21 cellular contexts compared by ENCODE assay signal in genomic region chrX:47278684-47279083, GRCh38. TPM values are rescaled to one million over a fixed set of nuclear protein-coding genes. Genes with fewer than 3 reads are reported as not detected.
DNase-seq lines count a peak whose midpoint lies in the region; ATAC-seq and TF ChIP-seq lines count a peak whose summit lies in the region.
"Had no signal": no experiment of that assay in that cellular context is flagged by ENCODE, and none has a peak within 500 bp of the region (broad histone marks: within the 10 kb centered on the region; RNA-seq: fewer than 3 reads in every experiment).

No MANE protein-coding gene starts in this region.

- H3K36me3 ChIP-seq in body of pancreas (replicated peaks in 1 of 2; ENCODE audit: insufficient read depth in 1 of 2, low read depth in 2 of 2), result no peaks in the 10 kb centered on the region
- H3K36me3 ChIP-seq: ascending aorta, colonic mucosa, SJSA1 had no signal

- H3K4me3 ChIP-seq in AG04449 (ENCODE audit: low read depth, low read length) (no peak overlapping the region), astrocyte of the spinal cord (ENCODE audit: low read depth, low read length) (no peak overlapping the region), foreskin fibroblast (ENCODE audit: low read depth in 1 of 2, low read length in 2 of 2) (no peak overlapping the region), body of pancreas (no peak overlapping the region)
- H3K4me3 ChIP-seq: ascending aorta, colonic mucosa, mucosa of descending colon, SJSA1 had no signal

- DNase-seq in AG04449 (ENCODE audit: low read depth, low spot score) (peak; percentile 21), HCEC 1CT (peak; percentile 61), astrocyte of the spinal cord (ENCODE audit: low read depth, low spot score) (peak; percentile 41), foreskin fibroblast (peak; percentile 51 to 75), Kasumi-1 (lab: John Stamatoyannopoulos, UW) (no peak), body of pancreas (no peak), SK-N-DZ (ENCODE audit: low spot score) (no peak), iPS-NIHi11 (ENCODE audit: low spot score) (no peak)
- DNase-seq: activated B cell treated with CpG ODN at 0.5 μM for 24 hours; activated CD4-positive, alpha-beta memory T cell treated with anti-CD3 and anti-CD28 coated beads for 36 hours; activated naive CD4-positive, alpha-beta T cell treated with Interleukin-2 at 50 U/mL for 16 hours; activated T-cell treated with anti-CD3 and anti-CD28 coated beads, Interleukin-2, amount 50 U/mL, for 1 hour; CD8-positive, alpha-beta T cell; colonic mucosa; left ventricle myocardium superior; mucosa of descending colon; NCI-H146; NCI-H748 treated with DMSO at 0.1 percent for 48 hours; stimulated activated CD4-positive, alpha-beta T cell treated with anti-CD3 and anti-CD28 coated beads, Interleukin-12 subunit alpha, Interleukin-12 subunit beta, amount 100 ng/mL, for 4 hours had no signal

- no peak overlapping the region for H3K27ac ChIP-seq in body of pancreas
- H3K27ac ChIP-seq: ascending aorta, colonic mucosa, SJSA1 had no signal

- 24 to 25% methylated on average over 2 of the region's 2 CpGs for WGBS in body of pancreas, 2 donors

- intact Hi-C loops in body of pancreas (cut with DNase I), result no loop called here

- CTCF ChIA-PET in AG04449 (lab: Yijun Ruan, JAX), result interaction anchor here (0.7 to 1.2 kb wide), 2 partner anchors 34 to 35 kb away, joined by 3 read pairs; no protein-coding TSS in a partner anchor

- no peak for TF ChIP-seq POLR2A in body of pancreas (IDR thresholded peaks at IDR 0.05)

- TF ChIP-seq CTCF in AG04449 (IDR thresholded peaks at IDR 0.05; ENCODE audit: insufficient read depth, low read length, missing control alignments), result no peak
- TF ChIP-seq CTCF in astrocyte of the spinal cord (IDR thresholded peaks at IDR 0.05; ENCODE audit: low read depth, low read length), result no peak
- TF ChIP-seq CTCF in foreskin fibroblast (IDR thresholded peaks at IDR 0.05; ENCODE audit: low read depth, low read length), result no peak
- TF ChIP-seq CTCF in body of pancreas (IDR thresholded peaks at IDR 0.05), result no peak

- H3K9me3 ChIP-seq in body of pancreas, result no peaks in the 10 kb centered on the region
- H3K9me3 ChIP-seq: ascending aorta, colonic mucosa, mucosa of descending colon, SJSA1 had no signal

- H3K4me1 ChIP-seq in body of pancreas, result no peaks in the 10 kb centered on the region
- H3K4me1 ChIP-seq: ascending aorta, colonic mucosa, SJSA1 had no signal

- H3K27me3 ChIP-seq in body of pancreas, result no peaks in the 10 kb centered on the region
- H3K27me3 ChIP-seq: ascending aorta, colonic mucosa, SJSA1 had no signal

- POLR2A ChIA-PET in AG04449 (lab: Yijun Ruan, JAX), result no interaction called here

- no peak for ATAC-seq in body of pancreas
- ATAC-seq: CD8-positive, alpha-beta T cell; left ventricle myocardium superior; mucosa of descending colon had no signal

- in situ Hi-C loops in astrocyte of the spinal cord (cut with HindIII; ENCODE audit: low sequenced_read_pairs), result no loop called here

RNA-seq across cellular contexts. Expression of gene USP11, which starts 45.9 kb away (rescaled TPM):
- 10 to 100 TPM; 23.1 to 33.3 TPM for total RNA-seq in body of pancreas
- polyA plus RNA-seq in SK-N-DZ (2014; cell fraction: cytosol; rRNA removed), result 75.5 and 78.1 TPM in 2 replicates
- 106 and 131 TPM in 2 replicates for polyA plus RNA-seq in SK-N-DZ (2014; cell fraction: nucleus; rRNA removed)

Comparison
In these comparisons a context has a peak if more than half of its experiments do, and no peak if none do; other contexts are left out.
1. DNase-seq: peak in AG04449 (single experiment), HCEC 1CT (single experiment), astrocyte of the spinal cord (single experiment) and foreskin fibroblast (2 of 2); none in Kasumi-1 (0 of 2), body of pancreas (0 of 4), SK-N-DZ (single experiment) and iPS-NIHi11 (single experiment).